Comparison of ENCODE assay signal across 8 cellular contexts in genomic region chr1:215567491-215568286, GRCh38. TPM values are rescaled to one million over a fixed set of nuclear protein-coding genes. Genes with fewer than 3 reads are reported as not detected.
DNase-seq lines count a peak whose midpoint lies in the region; ATAC-seq lines count a peak whose summit lies in the region.

No MANE protein-coding gene starts in this region.

- WGBS in ectodermal cell, 2 experiments, result 0% methylated on average over 63 of the region's 63 CpGs

- ATAC-seq in GM18858 (IDR thresholded peaks at IDR 0.05; ENCODE audit: unreplicated experiment) (peak; percentile 44), HG03039 (IDR thresholded peaks at IDR 0.05; ENCODE audit: unreplicated experiment) (peak; percentile 68)

- peaks cover 4% of the 10 kb centered on the region for H3K4me1 ChIP-seq in ectodermal cell (ENCODE audit: control insufficient read depth, insufficient read depth, low read length)

- no peaks in the 10 kb centered on the region for H3K36me3 ChIP-seq in ectodermal cell (ENCODE audit: control insufficient read depth, insufficient read depth, low read length)

- H3K27ac ChIP-seq in ectodermal cell (ENCODE audit: insufficient read depth, low read depth, low read length, poor library complexity, severe bottlenecking), result peak overlapping the region; percentile 92

- peak overlapping the region; percentile 87 for H3K4me3 ChIP-seq in ectodermal cell (ENCODE audit: insufficient read depth, low read depth, low read length)

- no peaks in the 10 kb centered on the region for H3K9me3 ChIP-seq in ectodermal cell (ENCODE audit: control insufficient read depth, low read length)

- H3K27me3 ChIP-seq in ectodermal cell (ENCODE audit: control insufficient read depth, insufficient read depth, low read length, poor library complexity, severe bottlenecking), result no peaks in the 10 kb centered on the region

- DNase-seq in AG08396 (ENCODE audit: low spot score) (peak; percentile 52), NCI-H2107 (lab: John Stamatoyannopoulos, UW) (peak; percentile 46), lung microvascular endothelial cell (ENCODE audit: low read depth in 2 of 2) (peak; percentile 41 to 59)
- DNase-seq in activated CD4-positive, alpha-beta T cell treated with anti-CD3 and anti-CD28 coated beads for 1 hour, result peak; percentile 15
- peak; percentile 1 for DNase-seq in stimulated activated CD8-positive, alpha-beta memory T cell treated with anti-CD3 and anti-CD28 coated beads, Interleukin-12 subunit alpha, Interleukin-12 subunit beta, amount 100 ng/mL, for 4 hours (ENCODE audit: low read depth)

RNA-seq across cellular contexts. Expression of gene KCTD3, which starts 0.6 kb away (rescaled TPM):
- polyA plus RNA-seq in ectodermal cell (2013, experiment 1 of 4), result 58.6 TPM
- polyA plus RNA-seq in ectodermal cell (2013, experiment 2 of 4), result 56.4 TPM
- polyA plus RNA-seq in ectodermal cell (2013, experiment 3 of 4), result 54.1 TPM
- polyA plus RNA-seq in ectodermal cell (2013, experiment 4 of 4), result 50.3 TPM
- 34.2 and 38.9 TPM in 2 replicates for total RNA-seq in lung microvascular endothelial cell

Comparison
In these comparisons a context has a peak if more than half of its experiments do, and no peak if none do; other contexts are left out.
1. Peak in every context shown above with its lines: DNase-seq, ATAC-seq, H3K4me3 ChIP-seq and H3K27ac ChIP-seq.
2. DNase-seq: peak in every context shown above with its lines; median percentile 52 in AG08396; 50 in lung microvascular endothelial cell; 46 in NCI-H2107; 15 in activated CD4-positive, alpha-beta T cell treated with anti-CD3 and anti-CD28 coated beads for 1 hour; 1 in stimulated activated CD8-positive, alpha-beta memory T cell treated with anti-CD3 and anti-CD28 coated beads, Interleukin-12 subunit alpha, Interleukin-12 subunit beta, amount 100 ng/mL, for 4 hours.